ENCODE assay signal across 2 cellular contexts in the genomic region with DNA sequence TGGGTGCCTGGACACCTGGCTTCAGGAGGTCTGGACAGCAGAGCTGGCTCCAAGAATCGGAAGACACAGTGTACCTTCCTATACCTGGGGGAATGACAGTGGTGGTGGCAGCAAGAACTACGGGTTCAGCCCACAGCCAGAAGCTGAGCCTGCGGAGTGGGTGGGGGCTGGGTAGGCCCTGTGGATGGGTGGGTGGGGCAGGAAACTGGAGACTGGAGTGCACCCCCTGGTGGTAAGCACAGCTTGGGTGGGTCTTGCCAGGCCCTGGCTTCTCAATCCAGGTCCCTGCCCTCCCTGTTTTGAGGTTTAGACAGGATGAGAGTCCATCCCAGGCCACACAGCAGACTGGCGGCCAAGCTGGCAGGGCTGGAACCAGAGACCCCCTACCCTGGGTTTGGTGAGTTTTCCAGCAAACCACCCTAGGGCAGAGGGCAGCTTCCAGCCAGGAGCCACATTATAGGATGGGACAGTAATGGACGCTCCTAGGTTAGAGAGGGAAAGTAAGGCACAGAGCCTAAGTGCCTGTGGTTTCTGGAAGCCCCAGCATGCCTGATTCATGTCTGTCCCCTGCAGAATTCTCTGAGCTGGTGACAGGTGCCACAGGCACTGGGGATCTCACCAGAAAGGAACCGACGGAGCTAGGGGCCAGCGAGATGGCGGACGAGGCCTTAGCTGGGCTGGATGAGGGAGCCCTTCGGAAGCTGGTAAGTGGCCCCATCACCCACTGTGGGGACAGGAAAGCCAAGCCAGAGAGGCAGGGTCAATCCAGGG.
TF ChIP-seq lines count a peak whose summit lies in the region.

No MANE protein-coding gene starts in this region.

TF ChIP-seq in GM12891, 5 proteins besides CTCF, POLR2A, EP300 and RAD21:
- TF ChIP-seq PAX5 (IDR thresholded peaks at IDR 0.05; ENCODE audit: insufficient read depth, low read length, severe bottlenecking) (no peak), POU2F2 (IDR thresholded peaks at IDR 0.05; ENCODE audit: low read depth, low read length) (no peak), SPI1 (IDR thresholded peaks at IDR 0.05; ENCODE audit: low read depth, low read length) (no peak), POLR2AphosphoS5 (IDR thresholded peaks at IDR 0.05; ENCODE audit: low read depth, low read length) (no peak), TAF1 (IDR thresholded peaks at IDR 0.05; ENCODE audit: low read depth, low read length) (no peak)

TF ChIP-seq in GM12878, 131 proteins besides CTCF, POLR2A, EP300 and RAD21:
- TF ChIP-seq SP1 (IDR thresholded peaks at IDR 0.05; ENCODE audit: low read depth, low read length) (no peak), SMC3 (IDR thresholded peaks at IDR 0.05; ENCODE audit: borderline replicate concordance, low read length) (peak; percentile 21; the same call in 1 of the 2 replicates), GATAD2B (conservative IDR thresholded peaks at IDR 0.05; ENCODE audit: low read depth) (no peak), YY1 (IDR thresholded peaks at IDR 0.05; ENCODE audit: low read depth, low read length) (0 out of 2 replicates have a peak, but pooled peaks have one; percentile 14), HSF1 (IDR thresholded peaks at IDR 0.05; ENCODE audit: low read depth, low read length) (no peak), SIN3A (IDR thresholded peaks at IDR 0.05; ENCODE audit: low read depth, low read length) (no peak)
